In the genomic region with DNA sequence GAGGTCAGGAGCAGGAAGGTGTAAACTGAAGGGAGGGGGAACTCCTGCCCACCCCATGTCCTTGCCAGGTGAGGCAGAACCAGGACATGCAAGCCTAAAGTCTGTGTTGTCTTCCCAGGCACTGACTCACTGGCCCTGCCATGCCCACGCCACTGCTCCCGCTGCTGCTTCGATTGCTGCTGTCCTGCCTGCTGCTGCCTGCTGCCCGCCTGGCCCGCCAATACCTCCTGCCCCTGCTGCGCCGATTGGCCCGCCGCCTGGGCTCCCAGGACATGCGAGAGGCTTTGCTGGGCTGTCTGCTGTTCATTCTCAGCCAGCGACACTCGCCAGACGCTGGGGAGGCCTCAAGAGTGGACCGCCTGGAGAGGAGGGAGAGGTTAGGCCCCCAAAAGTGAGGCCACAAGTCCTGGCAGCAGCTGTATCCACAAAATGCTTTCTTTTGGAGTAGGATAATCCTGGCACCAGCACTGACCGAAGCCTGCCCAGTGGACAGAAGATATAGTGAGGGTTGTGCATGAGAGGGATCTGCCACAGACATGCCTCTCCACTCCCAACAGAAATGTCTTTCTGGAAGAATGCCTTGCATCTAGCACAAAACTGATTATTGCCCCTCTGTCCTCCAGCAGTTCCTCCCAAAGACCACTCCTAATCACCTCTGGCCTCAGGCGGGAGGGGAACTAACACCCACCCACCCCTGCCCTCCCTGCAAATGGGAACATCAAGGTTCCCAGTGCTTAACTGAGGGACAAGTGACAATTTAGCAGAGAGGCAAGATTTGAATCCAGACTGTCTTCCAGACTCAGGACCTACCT, we compare ENCODE assay signal across 9 cellular contexts. TPM values are rescaled to one million over a fixed set of nuclear protein-coding genes. Genes with fewer than 3 reads are reported as not detected.
DNase-seq lines count a peak whose midpoint lies in the region; ATAC-seq and FAIRE-seq lines count a peak whose summit lies in the region.
"Had no signal": no experiment of that assay in that cellular context is flagged by ENCODE, and none has a peak within 500 bp of the region (broad histone marks: within the 10 kb centered on the region; RNA-seq: fewer than 3 reads in every experiment).

No MANE protein-coding gene starts in this region.

- ATAC-seq in HG03025 (IDR thresholded peaks at IDR 0.05; ENCODE audit: low FRiP score, unreplicated experiment): no peak

- H3K4me1 ChIP-seq in GM23248 (ENCODE audit: insufficient read depth): peaks cover 21% of the 10 kb centered on the region
- H3K4me1 ChIP-seq in iPS-20b (ENCODE audit: insufficient read depth, low read length): peaks cover 27% of the 10 kb centered on the region

- DNase-seq in GM23248 (peak; percentile 84), anterior cingulate cortex (lab: John Stamatoyannopoulos, UW) (peak in 31 of 58 donors; percentile 16 to 66 (median 30)), urothelium cell line (ENCODE audit: low spot score) (no peak), NCI-H1105 (lab: John Stamatoyannopoulos, UW) (no peak)
- no peak for DNase-seq in NK-92 treated with Interleukin-12 subunit alpha and Interleukin-12 subunit beta, amount 100 ng/mL, for 24 hours (lab: John Stamatoyannopoulos, UW)

- peak overlapping the region; percentile 49; the same call in 1 of the 2 replicates for H2AFZ ChIP-seq in GM23248

- no peaks in the 10 kb centered on the region for H3K36me3 ChIP-seq in GM23248 (ENCODE audit: low read depth)
- no peaks in the 10 kb centered on the region for H3K36me3 ChIP-seq in iPS-20b (ENCODE audit: insufficient read depth, low read depth, low read length)

- H3K79me2 ChIP-seq in GM23248 (ENCODE audit: insufficient read depth): no peaks in the 10 kb centered on the region

- in situ Hi-C loops in GM23248 (cut with MboI): no loop called here

- H3F3A ChIP-seq in GM23248 (ENCODE audit: insufficient read depth): peaks cover 12% of the 10 kb centered on the region

- H3K27ac ChIP-seq in GM23248: no peak overlapping the region
- no peak overlapping the region for H3K27ac ChIP-seq in iPS-20b (ENCODE audit: low read length)
- peak overlapping the region in 15 of 21 experiments; percentile 2 to 91 (median 60) for H3K27ac ChIP-seq in skin epidermis

- H3K27me3 ChIP-seq in GM23248 (replicated peaks; ENCODE audit: insufficient read depth) (peaks cover 5% of the 10 kb centered on the region; the same call in 1 of the 2 replicates), iPS-20b (ENCODE audit: insufficient read depth, low read length) (peaks cover 3% of the 10 kb centered on the region)

- FAIRE-seq in urothelium cell line (lab: Jason Lieb, UNC): no peak
- FAIRE-seq: endometrium had no signal

- no peaks in the 10 kb centered on the region for H3K9me3 ChIP-seq in GM23248 (ENCODE audit: low read depth)
- H3K9me3 ChIP-seq in iPS-20b (ENCODE audit: insufficient read depth, low read depth, low read length): no peaks in the 10 kb centered on the region

- H4K20me1 ChIP-seq in GM23248 (ENCODE audit: insufficient read depth): no peaks in the 10 kb centered on the region

- H3K9ac ChIP-seq in GM23248: no peak overlapping the region
- peak overlapping the region; percentile 85; the same call in 1 of the 2 replicates for H3K9ac ChIP-seq in iPS-20b (ENCODE audit: low read depth, low read length)

- H3K4me3 ChIP-seq in GM23248 (no peak overlapping the region), iPS-20b (ENCODE audit: low read length) (peak overlapping the region; percentile 70; the same call in 1 of the 2 replicates), skin epidermis (no peak overlapping the region)

- 21 to 22% methylated on average over 16 of the region's 16 CpGs for WGBS in GM23248 (ENCODE audit: low coverage in 1 of 2, low lambda C conversion rate in 2 of 2, missing lambda C conversion rate in 2 of 2), 2 experiments

- no peaks in the 10 kb centered on the region for H3K9me2 ChIP-seq in GM23248 (ENCODE audit: insufficient read depth)

- H3K4me2 ChIP-seq in GM23248 (ENCODE audit: unreplicated experiment): no peak overlapping the region

RNA-seq across cellular contexts. Expression of gene MYMX, which starts 0.8 kb away (rescaled TPM):
- total RNA-seq in GM23248 (2014; rRNA removed; shearing (Covaris generic)): not detected in 2 replicates
- not detected in 2 replicates for polyA plus RNA-seq in GM23248 (2016; fragmentation: Nextera tagmentation; extraction: Ambion mirVana)

RNA-seq across cellular contexts. Expression of gene SLC29A1, which starts 5.9 kb away (rescaled TPM):
- total RNA-seq in GM23248 (2014; rRNA removed; shearing (Covaris generic)): 12.2 and 17.1 TPM in 2 replicates
- polyA plus RNA-seq in GM23248 (2016; fragmentation: Nextera tagmentation; extraction: Ambion mirVana): 18.4 and 19.2 TPM in 2 replicates

RNA-seq across cellular contexts. Expression of gene HSP90AB1, which starts 29.4 kb away (rescaled TPM):
- 686 and 732 TPM in 2 replicates for total RNA-seq in GM23248 (2014; rRNA removed; shearing (Covaris generic))
- polyA plus RNA-seq in GM23248 (2016; fragmentation: Nextera tagmentation; extraction: Ambion mirVana): 392 and 395 TPM in 2 replicates

RNA-seq across cellular contexts. Expression of gene SLC35B2, which starts 39.8 kb away (rescaled TPM):
- 106 and 114 TPM in 2 replicates for total RNA-seq in GM23248 (2014; rRNA removed; shearing (Covaris generic))
- 101 and 103 TPM in 2 replicates for polyA plus RNA-seq in GM23248 (2016; fragmentation: Nextera tagmentation; extraction: Ambion mirVana)

RNA-seq across cellular contexts. Expression of gene NFKBIE, which starts 47.8 kb away (rescaled TPM):
- 2.3 and 6.3 TPM in 2 replicates for total RNA-seq in GM23248 (2014; rRNA removed; shearing (Covaris generic))
- polyA plus RNA-seq in GM23248 (2016; fragmentation: Nextera tagmentation; extraction: Ambion mirVana): 3.5 and 4.5 TPM in 2 replicates

Comparison
In these comparisons a context has a peak if more than half of its experiments do, and no peak if none do; other contexts are left out.
1. DNase-seq: peak in GM23248 (single experiment) and anterior cingulate cortex (31 of 58); none in NK-92 treated with Interleukin-12 subunit alpha and Interleukin-12 subunit beta, amount 100 ng/mL, for 24 hours (single experiment), urothelium cell line (single experiment) and NCI-H1105 (single experiment).
2. H3K27ac ChIP-seq: peak in skin epidermis (15 of 21); none in GM23248 (single experiment) and iPS-20b (single experiment).